In the genomic region with DNA sequence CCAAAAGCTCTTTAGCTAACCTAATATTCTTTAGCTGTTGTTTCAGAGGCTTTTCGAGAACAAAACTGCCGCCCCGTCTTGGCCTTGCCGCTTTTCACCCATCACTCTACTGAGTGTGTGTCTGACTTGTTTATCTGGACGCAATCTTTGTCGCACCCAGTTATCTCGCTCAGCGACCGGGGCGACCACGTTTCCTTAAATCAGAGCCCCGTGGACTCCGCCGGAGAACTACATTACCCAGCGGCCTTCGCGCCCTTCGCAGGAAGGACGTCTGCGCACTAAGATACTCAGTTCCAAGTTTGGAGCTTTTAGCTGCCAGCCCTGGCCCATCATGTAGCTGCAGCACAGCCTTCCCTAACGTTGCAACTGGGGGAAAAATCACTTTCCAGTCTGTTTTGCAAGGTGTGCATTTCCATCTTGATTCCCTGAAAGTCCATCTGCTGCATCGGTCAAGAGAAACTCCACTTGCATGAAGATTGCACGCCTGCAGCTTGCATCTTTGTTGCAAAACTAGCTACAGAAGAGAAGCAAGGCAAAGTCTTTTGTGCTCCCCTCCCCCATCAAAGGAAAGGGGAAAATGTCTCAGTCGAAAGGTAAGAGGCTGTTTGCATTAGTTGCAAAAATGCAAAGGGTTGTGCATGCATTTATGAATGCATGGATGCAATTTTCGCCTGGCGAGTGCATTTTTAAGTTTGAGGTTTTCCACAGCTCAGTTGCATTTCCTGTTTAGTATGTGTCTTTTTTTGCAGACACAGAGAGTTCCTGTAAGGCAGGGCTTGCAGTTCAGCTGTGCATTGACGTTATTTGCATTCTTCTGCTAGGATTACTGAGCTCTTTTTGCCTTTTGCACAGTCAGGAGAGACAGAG, we compare ENCODE assay signal across 8 cellular contexts.
DNase-seq lines count a peak whose midpoint lies in the region; ATAC-seq and TF ChIP-seq lines count a peak whose summit lies in the region.

A gene (plus strand): TSS at position 290 of the 867 bp plus-strand sequence. CDS start 288 bp downstream, at position 578.

- peaks cover 2% of the 10 kb centered on the region for H3K36me3 Mint-ChIP-seq in effector memory CD8-positive, alpha-beta T cell (ENCODE audit: insufficient read depth)

- H3K4me3 Mint-ChIP-seq in effector memory CD8-positive, alpha-beta T cell, result no peak within 1 kb of the TSS

- peaks cover 4 to 15% of the 10 kb centered on the region in 2 donors for H3K4me1 Mint-ChIP-seq in effector memory CD8-positive, alpha-beta T cell (ENCODE audit: low read depth in 2 of 2)

- TF ChIP-seq CTCF in AG10803 (conservative IDR thresholded peaks at IDR 0.05; ENCODE audit: low read length), result no peak

- DNase-seq in AG10803 (ENCODE audit: low read depth), result peak; percentile 49
- DNase-seq in NCI-H510A treated with DMSO at 0.1 percent for 48 hours (lab: John Stamatoyannopoulos, UW), result peak; percentile 75
- DNase-seq in activated CD4-positive, alpha-beta T cell treated with anti-CD3 and anti-CD28 coated beads, Interleukin-2, amount 50 U/mL, for 48 hours, result peak; percentile 78 to 81
- DNase-seq in effector memory CD8-positive, alpha-beta T cell, result peak; percentile 74 to 78 (median 75)
- peak; percentile 89 for DNase-seq in medulla oblongata (ENCODE audit: extremely low spot score)
- DNase-seq in stimulated activated CD8-positive, alpha-beta memory T cell treated with anti-CD3 and anti-CD28 coated beads, Interleukin-12 subunit alpha, Interleukin-12 subunit beta, amount 100 ng/mL, for 1 hour (ENCODE audit: low read depth), result peak; percentile 65

- H3K27ac Mint-ChIP-seq in effector memory CD8-positive, alpha-beta T cell, result no peak within 1 kb of the TSS

- peak within 1 kb of the TSS; percentile 66 for H3K4me3 ChIP-seq in AG10803 (ENCODE audit: low read length)

- peak; percentile 97 for ATAC-seq in GM18909 (IDR thresholded peaks at IDR 0.05; ENCODE audit: poor library complexity, unreplicated experiment)
- ATAC-seq in HG03135 (IDR thresholded peaks at IDR 0.05; ENCODE audit: unreplicated experiment), result peak; percentile 96
- ATAC-seq in effector memory CD8-positive, alpha-beta T cell (replicated peaks), result peak; percentile 95

- H3K27me3 Mint-ChIP-seq in effector memory CD8-positive, alpha-beta T cell, result no peaks in the 10 kb centered on the region

- no peaks in the 10 kb centered on the region for H3K9me3 Mint-ChIP-seq in effector memory CD8-positive, alpha-beta T cell

Comparison
In these comparisons a context has a peak if more than half of its experiments do, and no peak if none do; other contexts are left out.
1. Peak in every context shown above with its lines: DNase-seq, ATAC-seq and H3K4me3 ChIP-seq.